8 cellular contexts compared by ENCODE assay signal in genomic region chr1:78491311-78492071, GRCh38. TPM values are rescaled to one million over a fixed set of nuclear protein-coding genes. Genes with fewer than 3 reads are reported as not detected.
DNase-seq lines count a peak whose midpoint lies in the region; ATAC-seq and TF ChIP-seq lines count a peak whose summit lies in the region.

No MANE protein-coding gene starts in this region.

- peak overlapping the region; percentile 94 for H3K4me3 Mint-ChIP-seq in endothelial cell (ENCODE audit: unreplicated experiment)

- H3K4me1 Mint-ChIP-seq in endothelial cell (ENCODE audit: unreplicated experiment) = peaks cover 7% of the 10 kb centered on the region

- peak; percentile 47 for DNase-seq in ACHN
- DNase-seq in MG63 = peak; percentile 78
- DNase-seq in endothelial cell (ENCODE audit: low spot score) = peak; percentile 44
- DNase-seq in medulla oblongata (ENCODE audit: extremely low spot score) = no peak
- no peak for DNase-seq in NCI-H774 (lab: John Stamatoyannopoulos, UW)

- no peak overlapping the region for H3K27ac Mint-ChIP-seq in endothelial cell (ENCODE audit: unreplicated experiment)

- H3K9me3 Mint-ChIP-seq in endothelial cell (ENCODE audit: unreplicated experiment) = no peaks in the 10 kb centered on the region

- no peaks in the 10 kb centered on the region for H3K36me3 Mint-ChIP-seq in endothelial cell (ENCODE audit: low read depth, unreplicated experiment)

- H3K27me3 ChIP-seq in MG63 = no peaks in the 10 kb centered on the region
- no peaks in the 10 kb centered on the region for H3K27me3 ChIP-seq in muscle layer of duodenum (ENCODE audit: low read depth, low read length)

- H3K9me3 ChIP-seq in MG63 (peaks cover 3% of the 10 kb centered on the region; the same call in 1 of the 2 replicates), muscle layer of duodenum (ENCODE audit: control insufficient read depth in 1 of 2, low read length in 2 of 2) (no peaks in the 10 kb centered on the region)

- no peak for ATAC-seq in HG02885 (IDR thresholded peaks at IDR 0.05; ENCODE audit: poor library complexity, unreplicated experiment)
- no peak for ATAC-seq in activated CD4-positive, CD25-positive, alpha-beta regulatory T cell treated with anti-CD3 and anti-CD28 coated beads, Interleukin-2, amount 50 U/mL, for 24 hours

- TF ChIP-seq CTCF in endothelial cell (IDR thresholded peaks at IDR 0.05; ENCODE audit: unreplicated experiment) = no peak

- H3K4me3 ChIP-seq in MG63 (peak overlapping the region; percentile 65), muscle layer of duodenum (ENCODE audit: low read depth in 1 of 2, low read length in 2 of 2) (peak overlapping the region; percentile 79 to 82)

- in situ Hi-C loops in ACHN (cut with HindIII; ENCODE audit: low pct_ligation_motif_present, low pct_unique_long_range_greater_than_20kb, low sequenced_read_pairs) = no loop called here

- H3K36me3 ChIP-seq in MG63 (peaks cover 24% of the 10 kb centered on the region), muscle layer of duodenum (ENCODE audit: control insufficient read depth in 1 of 2, insufficient read depth in 2 of 2, low read length in 2 of 2) (no peaks in the 10 kb centered on the region)

- no peaks in the 10 kb centered on the region for H3K4me1 ChIP-seq in muscle layer of duodenum (ENCODE audit: control insufficient read depth in 1 of 2, insufficient read depth in 2 of 2, low read length in 2 of 2)

- H3K27ac ChIP-seq in muscle layer of duodenum (ENCODE audit: low read length) = peak overlapping the region; percentile 83

- H3K27me3 Mint-ChIP-seq in endothelial cell (ENCODE audit: unreplicated experiment) = peaks cover 2% of the 10 kb centered on the region

RNA-seq across cellular contexts. Expression of gene PTGFR, which starts 0.7 kb away (rescaled TPM):
- total RNA-seq in MG63 (2014; rRNA removed; shearing (Covaris generic); ENCODE audit: low replicate concordance) = 11.1 and 22.3 TPM in 2 replicates
- total RNA-seq in endothelial cell (ENCODE audit: unreplicated experiment) = 0.41 TPM

Comparison
In these comparisons a context has a peak if more than half of its experiments do, and no peak if none do; other contexts are left out.
1. DNase-seq: peak in ACHN (single experiment), MG63 (single experiment) and endothelial cell (single experiment); none in medulla oblongata (single experiment) and NCI-H774 (single experiment).